1 cellular context compared by ENCODE assay signal in genomic region chr14:61640158-61640833, GRCh38.
TF ChIP-seq lines count a peak whose summit lies in the region.

No MANE protein-coding gene starts in this region.

TF ChIP-seq in GM23338, 12 proteins besides CTCF, POLR2A, EP300 and RAD21 (continued from another document):
- TF ChIP-seq ZNF462 (CRISPR knock-in tag; IDR thresholded peaks at IDR 0.05) (no peak), EZH2phosphoT487 (IDR thresholded peaks at IDR 0.05; ENCODE audit: unreplicated experiment) (no peak), ETS1 (IDR thresholded peaks at IDR 0.05) (no peak), STAT1 (IDR thresholded peaks at IDR 0.05; ENCODE audit: unreplicated experiment) (no peak), JUNB (IDR thresholded peaks at IDR 0.05; ENCODE audit: unreplicated experiment) (no peak), EZH2 (IDR thresholded peaks at IDR 0.05; ENCODE audit: low read depth, unreplicated experiment) (no peak), CREB1 (CRISPR knock-in tag; IDR thresholded peaks at IDR 0.05; ENCODE audit: low read depth) (no peak), ZNF331 (CRISPR knock-in tag; IDR thresholded peaks at IDR 0.05; ENCODE audit: low read depth) (no peak), POLR2AphosphoS5 (IDR thresholded peaks at IDR 0.05; ENCODE audit: low read depth) (no peak)
